Comparison of ENCODE assay signal across 3 cellular contexts in genomic region chr15:96484412-96484811, GRCh38.
A peak's percentile ranks its signal among the peaks of the same experiment; 100 is the strongest.
DNase-seq lines count a peak whose midpoint lies in the region; ATAC-seq, FAIRE-seq and TF ChIP-seq lines count a peak whose summit lies in the region.
"Not testable (repeated sequence)": the region's sequence is repeated elsewhere in the genome, so short reads cannot be mapped to it uniquely, and the experiment has no call there.

No MANE protein-coding gene starts in this region.

- not testable (repeated sequence) for H3K4me3 ChIP-seq in A549; GM23338; HEK293 (ENCODE audit: low read depth, low read length)

- H3K9me2 ChIP-seq in GM23338 (ENCODE audit: insufficient read depth), result not testable (repeated sequence)

- not testable (repeated sequence) for H3K36me3 ChIP-seq in GM23338 (ENCODE audit: insufficient read depth); HEK293 (ENCODE audit: control insufficient read depth in 2 of 2, insufficient read depth in 1 of 2, low read length in 2 of 2)

- FAIRE-seq in A549 (lab: Jason Lieb, UNC), result not testable (repeated sequence)

- H3K4me1 Mint-ChIP-seq in GM23338, result not testable (repeated sequence)

- H3K9me3 ChIP-seq in A549; HEK293 (ENCODE audit: control insufficient read depth, insufficient read depth, low read depth, low read length): not testable (repeated sequence)

- not testable (repeated sequence) for DNase-seq in A549 (ENCODE audit: low read depth in 1 of 2, low spot score in 1 of 2); GM23338 (ENCODE audit: low spot score)

- not testable (repeated sequence) for H3K9me3 Mint-ChIP-seq in GM23338

- H3K27ac ChIP-seq in A549; GM23338 (ENCODE audit: low read depth); HEK293 (ENCODE audit: extremely low read depth, low read depth, low read length): not testable (repeated sequence)

- not testable (repeated sequence) for TF ChIP-seq RAD21 in A549 (conservative IDR thresholded peaks at IDR 0.05 in 1 of 2, IDR thresholded peaks at IDR 0.05 in 1 of 2)

- 0 out of 2 replicates have a peak overlapping the region, but pooled peaks have one; percentile 9 for H2AFZ ChIP-seq in GM23338

- not testable (repeated sequence) for TF ChIP-seq CTCF in A549 (IDR thresholded peaks at IDR 0.05); GM23338 (conservative IDR thresholded peaks at IDR 0.05; ENCODE audit: low read depth in 2 of 2); HEK293 (tag by site-specific recombination; IDR thresholded peaks at IDR 0.05)

- H3K27me3 ChIP-seq in GM23338 (ENCODE audit: insufficient read depth), result not testable (repeated sequence)

- not testable (repeated sequence) for H3F3A ChIP-seq in GM23338 (replicated peaks; ENCODE audit: low read depth)

- H3K79me2 ChIP-seq in GM23338 (replicated peaks; ENCODE audit: insufficient read depth), result not testable (repeated sequence)

- not testable (repeated sequence) for H3K27me3 Mint-ChIP-seq in GM23338 (ENCODE audit: insufficient read depth, low read depth, poor library complexity)

- TF ChIP-seq EP300 in A549 (IDR thresholded peaks at IDR 0.05), result not testable (repeated sequence)

- TF ChIP-seq POLR2A in A549 (IDR thresholded peaks at IDR 0.05; ENCODE audit: low read length), result not testable (repeated sequence)

- H3K4me1 ChIP-seq in A549; GM23338 (ENCODE audit: insufficient read depth); HEK293 (ENCODE audit: control insufficient read depth, insufficient read depth, low read length): not testable (repeated sequence)

- not testable (repeated sequence) for H3K4me3 Mint-ChIP-seq in GM23338

- not testable (repeated sequence) for ATAC-seq in A549, GM23338

- H3K4me2 ChIP-seq in A549, GM23338: not testable (repeated sequence)

- H3K36me3 Mint-ChIP-seq in GM23338 (ENCODE audit: low read depth), result not testable (repeated sequence)

- not testable (repeated sequence) for H4K20me1 ChIP-seq in GM23338 (replicated peaks; ENCODE audit: insufficient read depth)

- not testable (repeated sequence) for H3K27ac Mint-ChIP-seq in GM23338

- CTCF ChIA-PET in A549 (lab: Yijun Ruan, JAX) (interaction anchor here (0.6 to 1.5 kb wide), 2 partner anchors 9 to 12 kb away, joined by 3 read pairs; no protein-coding TSS in a partner anchor), HEK293 (lab: Yijun Ruan, JAX) (interaction anchor here (0.5 to 1.3 kb wide), 2 partner anchors 37 to 127 kb away, joined by 3 to 6 read pairs; no protein-coding TSS in a partner anchor)

- WGBS in A549 (ENCODE audit: missing lambda C conversion rate), result 13% methylated on average over 1 of the region's 1 CpG

- POLR2A ChIA-PET in A549 (lab: Yijun Ruan, JAX); HEK293 (lab: Yijun Ruan, JAX): not testable (repeated sequence)

TF ChIP-seq in A549, 52 proteins besides CTCF, POLR2A, EP300 and RAD21:
- peak; percentile 50 for TF ChIP-seq ZC3H11A (IDR thresholded peaks at IDR 0.05)

TF ChIP-seq in HEK293, 187 proteins besides CTCF, POLR2A, EP300 and RAD21:
- TF ChIP-seq ZBTB8A (tag by site-specific recombination; IDR thresholded peaks at IDR 0.05) (peak; percentile 36; the same call in 1 of the 2 replicates), ZNF555 (tag by site-specific recombination; conservative IDR thresholded peaks at IDR 0.05) (peak; percentile 57), ZBTB11 (tag by site-specific recombination; conservative IDR thresholded peaks at IDR 0.05; ENCODE audit: low read depth) (peak; percentile 61; the same call in 1 of the 2 replicates), ZNF623 (tag by site-specific recombination; IDR thresholded peaks at IDR 0.05) (peak; percentile 36), ZNF426 (tag by site-specific recombination; IDR thresholded peaks at IDR 0.05) (peak; percentile 63), ZNF394 (tag by site-specific recombination; IDR thresholded peaks at IDR 0.05; ENCODE audit: borderline replicate concordance) (peak; percentile 72; the same call in 1 of the 2 replicates), ZNF518A (tag by site-specific recombination; conservative IDR thresholded peaks at IDR 0.05; ENCODE audit: low read depth) (peak; percentile 66)
TF ChIP-seq in HEK293: peak in this region for 7; not testable (repeated sequence) for 180.
